Comparison of ENCODE assay signal across 8 cellular contexts in genomic region chr21:36699026-36699545, GRCh38. TPM values are rescaled to one million over a fixed set of nuclear protein-coding genes. Genes with fewer than 3 reads are reported as not detected.
DNase-seq lines count a peak whose midpoint lies in the region; ATAC-seq, FAIRE-seq and TF ChIP-seq lines count a peak whose summit lies in the region.
"Had no signal": no experiment of that assay in that cellular context is flagged by ENCODE, and none has a peak within 500 bp of the region (broad histone marks: within the 10 kb centered on the region; RNA-seq: fewer than 3 reads in every experiment).

Gene SIM2, plus strand, starts transcription at chr21:36699115. Its CDS starts 632 bp downstream, at chr21:36699747.

- no peak for ATAC-seq in GM21737 (IDR thresholded peaks at IDR 0.05; ENCODE audit: unreplicated experiment)

- H2AFZ ChIP-seq in H9 (ENCODE audit: low read length), result no peak within 1 kb of the TSS
- no peak within 1 kb of the TSS; the same call in 1 of the 2 replicates for H2AFZ ChIP-seq in H1 (ENCODE audit: low read length)
- peak within 1 kb of the TSS; percentile 77 for H2AFZ ChIP-seq in osteoblast (ENCODE audit: low read length)

- 0 out of 2 replicates have a peak, but pooled peaks cover 2% of the 10 kb centered on the region for H3K4me1 ChIP-seq in H9 (ENCODE audit: insufficient read depth, low read length)
- H3K4me1 ChIP-seq in H1 (replicated peaks in 1 of 4; ENCODE audit: control insufficient read depth in 3 of 4, insufficient read depth in 4 of 4, low read length in 3 of 4), result peaks cover 0 to 68% (median 38%) of the 10 kb centered on the region in 4 experiments; a peak in 6 of 7 replicates
- no peaks in the 10 kb centered on the region for H3K4me1 ChIP-seq in osteoblast (ENCODE audit: insufficient read depth, low read length)

- no peak within 1 kb of the TSS for H2BK120ac ChIP-seq in H9 (ENCODE audit: low read depth, low read length, poor library complexity, severe bottlenecking)
- H2BK120ac ChIP-seq in H1 (replicated peaks; ENCODE audit: low read depth, low read length), result no peak within 1 kb of the TSS

- H3K9ac ChIP-seq in H9 (ENCODE audit: extremely low read depth, insufficient read length, low read length) (no peak within 1 kb of the TSS), H1 (replicated peaks in 1 of 4; ENCODE audit: extremely low read depth in 1 of 4, low read depth in 3 of 4, low read length in 3 of 4) (no peak within 1 kb of the TSS; a peak in 1 of 7 replicates)

- TF ChIP-seq POLR2A in H1 (IDR thresholded peaks at IDR 0.05; ENCODE audit: control extremely low read depth in 1 of 2, low read depth in 2 of 2, low read length in 2 of 2), result no peak

- H3K9me3 ChIP-seq in H9 (ENCODE audit: control insufficient read depth, low read depth, low read length) (no peaks in the 10 kb centered on the region), H1 (ENCODE audit: insufficient read depth in 2 of 2, low read depth in 1 of 2, low read length in 1 of 2) (no peaks in the 10 kb centered on the region), osteoblast (ENCODE audit: low read depth, low read length) (no peaks in the 10 kb centered on the region)

- H2BK15ac ChIP-seq in H9 (ENCODE audit: low read depth, low read length) (no peak within 1 kb of the TSS), H1 (ENCODE audit: low read length) (no peak within 1 kb of the TSS)

- H3K14ac ChIP-seq in H9 (ENCODE audit: insufficient read depth, low read length) (no peak within 1 kb of the TSS; the same call in 1 of the 2 replicates), H1 (ENCODE audit: insufficient read length) (no peak within 1 kb of the TSS)

- TF ChIP-seq CTCF in H9 (conservative IDR thresholded peaks at IDR 0.05) (no peak), H1 (IDR thresholded peaks at IDR 0.05; ENCODE audit: control extremely low read depth in 1 of 3, insufficient read depth in 1 of 3, low read depth in 1 of 3, low read length in 3 of 3) (no peak), osteoblast (IDR thresholded peaks at IDR 0.05; ENCODE audit: extremely low read depth, low read depth, low read length) (no peak)

- no CpG with 5 or more reads among the region's 64 CpGs for WGBS in H9 (ENCODE audit: extremely low coverage, insufficient read length, low lambda C conversion rate)
- 3% methylated on average over 28 of the region's 64 CpGs; no CpG with 5 or more reads in 1 of the 2 experiments for WGBS in H1 (ENCODE audit: extremely low coverage in 1 of 2, insufficient coverage in 1 of 2, insufficient read length in 1 of 2, insufficient replicate concordance in 2 of 2, low coverage in 1 of 2, low lambda C conversion rate in 2 of 2, missing lambda C conversion rate in 1 of 2), 2 experiments

- no peak within 1 kb of the TSS for H3K27ac ChIP-seq in H9 (ENCODE audit: insufficient read length, low read depth, low read length)
- no peak within 1 kb of the TSS for H3K27ac ChIP-seq in H1 (ENCODE audit: low read depth, low read length)
- peak within 1 kb of the TSS; percentile 37 for H3K27ac ChIP-seq in osteoblast (ENCODE audit: low read depth, low read length)

- TF ChIP-seq RAD21 in H1 (IDR thresholded peaks at IDR 0.05 in 1 of 2, conservative IDR thresholded peaks at IDR 0.05 in 1 of 2; ENCODE audit: low read depth in 2 of 2, low read length in 2 of 2), result no peak

- H2BK5ac ChIP-seq in H9 (ENCODE audit: insufficient read length, low read length) (no peak within 1 kb of the TSS), H1 (ENCODE audit: low read depth, low read length) (no peak within 1 kb of the TSS; the same call in 1 of the 2 replicates)

- DNase-seq in H9, result peak; percentile 58
- peak; percentile 71 for DNase-seq in NCI-H2196 (lab: John Stamatoyannopoulos, UW; ENCODE audit: unreplicated experiment)
- DNase-seq in H1 (ENCODE audit: low read depth in 1 of 2, low spot score in 2 of 2), result no peak
- DNase-seq in osteoblast (ENCODE audit: insufficient read length, low spot score, missing footprints), result peak; percentile 95
- no peak for DNase-seq in activated CD4-positive, CD25-positive, alpha-beta regulatory T cell treated with anti-CD3 and anti-CD28 coated beads, Interleukin-2, amount 50 U/mL, for 72 hours
- DNase-seq in SK-N-DZ (ENCODE audit: low spot score), result no peak

- H4K5ac ChIP-seq in H9 (ENCODE audit: insufficient read length, low read depth, low read length) (no peak within 1 kb of the TSS), H1 (ENCODE audit: insufficient read length, low read depth, low read length) (no peak within 1 kb of the TSS)

- H3K79me2 ChIP-seq in H9 (ENCODE audit: insufficient read depth, low read length) (no peaks in the 10 kb centered on the region), H1 (ENCODE audit: control insufficient read depth in 1 of 2, insufficient read depth in 2 of 2, low read length in 2 of 2) (no peaks in the 10 kb centered on the region), osteoblast (ENCODE audit: insufficient read depth, low read length) (peaks cover 13% of the 10 kb centered on the region)

- H4K8ac ChIP-seq in H9 (replicated peaks; ENCODE audit: insufficient read length, low read depth, low read length) (no peak within 1 kb of the TSS), H1 (ENCODE audit: extremely low read depth, insufficient read depth, low read length) (peak within 1 kb of the TSS; percentile 26)

- H4K20me1 ChIP-seq in H9 (ENCODE audit: control insufficient read depth, insufficient read depth, insufficient read length), result no peaks in the 10 kb centered on the region
- H4K20me1 ChIP-seq in H1 (replicated peaks in 1 of 2; ENCODE audit: control insufficient read depth in 1 of 2, insufficient read depth in 2 of 2, low read length in 2 of 2), result peaks cover 28 to 30% of the 10 kb centered on the region in 2 experiments
- H4K20me1 ChIP-seq in osteoblast (ENCODE audit: insufficient read depth, low read length), result peaks cover 7% of the 10 kb centered on the region

- H3K9me3 Mint-ChIP-seq in H9, result peaks cover 0 to 10% of the 10 kb centered on the region in 2 experiments; a peak in 3 of 5 replicates

- H3K4me2 ChIP-seq in H9 (ENCODE audit: insufficient read depth, insufficient read length, low read length) (peak within 1 kb of the TSS; percentile 28), H1 (ENCODE audit: insufficient read depth in 1 of 2, low read depth in 2 of 2, low read length in 2 of 2) (peak within 1 kb of the TSS; percentile 58 to 76), osteoblast (ENCODE audit: insufficient read depth, low read length) (peak within 1 kb of the TSS; percentile 84)

- TF ChIP-seq EP300 in H1 (IDR thresholded peaks at IDR 0.05; ENCODE audit: borderline replicate concordance in 1 of 2, low read depth in 2 of 2, low read length in 2 of 2), result no peak

- peak within 1 kb of the TSS; percentile 39 to 71 for H3K4me3 Mint-ChIP-seq in H9

- H3K4ac ChIP-seq in H9 (ENCODE audit: low read depth, low read length) (no peak within 1 kb of the TSS), H1 (replicated peaks; ENCODE audit: insufficient read length, low read depth, low read length) (no peak within 1 kb of the TSS)

- H3K27me3 ChIP-seq in H9 (ENCODE audit: insufficient read depth, low read length) (peaks cover 98% of the 10 kb centered on the region), H1 (replicated peaks in 1 of 4; ENCODE audit: control insufficient read depth in 3 of 4, extremely low read depth in 1 of 4, insufficient read depth in 3 of 4, low read length in 3 of 4) (peaks cover 97 to 100% (median 100%) of the 10 kb centered on the region in 4 experiments), osteoblast (ENCODE audit: insufficient read depth, low read length) (peaks cover 28% of the 10 kb centered on the region)

- H3K79me1 ChIP-seq in H9 (ENCODE audit: insufficient read depth, low read depth, low read length, poor library complexity, severe bottlenecking), result no peaks in the 10 kb centered on the region
- no peaks in the 10 kb centered on the region; the same call in 1 of the 2 replicates for H3K79me1 ChIP-seq in H1 (ENCODE audit: low read depth, low read length)

- H3K36me3 ChIP-seq in H1 (ENCODE audit: control insufficient read depth in 2 of 4, insufficient read depth in 4 of 4, low read length in 3 of 4) (peaks cover 0 to 19% (median 0%) of the 10 kb centered on the region in 4 experiments; a peak in 1 of 8 replicates), osteoblast (ENCODE audit: insufficient read depth, low read length) (no peaks in the 10 kb centered on the region)

- POLR2A ChIA-PET in H1 (lab: Charles Lee; ENCODE audit: partially characterized antibody), result interaction anchor here (3.5 kb wide), 1 partner anchor 10 kb away, joined by 15 read pairs; no protein-coding TSS in a partner anchor

- H2AK5ac ChIP-seq in H9 (ENCODE audit: insufficient read length, low read length), result no peak within 1 kb of the TSS
- no peak within 1 kb of the TSS for H2AK5ac ChIP-seq in H1 (ENCODE audit: low read depth, low read length)

- H3T11ph ChIP-seq in H9 (ENCODE audit: low read length), result no peak within 1 kb of the TSS

- H2BK20ac ChIP-seq in H9 (ENCODE audit: low read depth, low read length, poor library complexity, severe bottlenecking) (no peak within 1 kb of the TSS), H1 (ENCODE audit: low read length) (no peak within 1 kb of the TSS)

- no peak within 1 kb of the TSS for H3K27ac Mint-ChIP-seq in H9

- H4K91ac ChIP-seq in H9 (ENCODE audit: insufficient read length, low read depth, low read length), result no peak within 1 kb of the TSS
- H4K91ac ChIP-seq in H1 (replicated peaks; ENCODE audit: insufficient read length, low read length), result no peak within 1 kb of the TSS

- H3K27me3 Mint-ChIP-seq in H9 (ENCODE audit: low read depth), result peaks cover 98% of the 10 kb centered on the region

- FAIRE-seq in H1 (lab: Jason Lieb, UNC), result no peak
- FAIRE-seq: TTC549 had no signal

- peak within 1 kb of the TSS; percentile 14 to 52 (median 32); a peak in 7 of 8 replicates for H3K4me3 ChIP-seq in H1 (ENCODE audit: extremely low read depth in 1 of 4, insufficient read depth in 2 of 4, low read depth in 3 of 4, low read length in 4 of 4)
- peak within 1 kb of the TSS; percentile 77 for H3K4me3 ChIP-seq in osteoblast (ENCODE audit: insufficient read depth, low read length)

- H3K23me2 ChIP-seq in H9 (ENCODE audit: insufficient read length, low read depth, low read length, poor library complexity, severe bottlenecking) (peaks cover 10% of the 10 kb centered on the region), H1 (ENCODE audit: low read depth, low read length) (peaks cover 7% of the 10 kb centered on the region; the same call in 1 of the 2 replicates)

- H2BK12ac ChIP-seq in H9 (ENCODE audit: insufficient read length, low read depth, low read length) (no peak within 1 kb of the TSS), H1 (ENCODE audit: low read depth, low read length) (peak within 1 kb of the TSS; percentile 92)

- H3K4me1 Mint-ChIP-seq in H9, result peaks cover 13 to 50% of the 10 kb centered on the region in 2 experiments

- H3K23ac ChIP-seq in H9 (ENCODE audit: insufficient read length, low read depth, low read length), result no peak within 1 kb of the TSS
- no peak within 1 kb of the TSS for H3K23ac ChIP-seq in H1 (ENCODE audit: insufficient read length)

- H3K18ac ChIP-seq in H9 (ENCODE audit: insufficient read length, low read depth, low read length), result no peak within 1 kb of the TSS
- peak within 1 kb of the TSS; percentile 71 for H3K18ac ChIP-seq in H1 (ENCODE audit: extremely low read depth, low read length)

- H3K56ac ChIP-seq in H9 (ENCODE audit: insufficient read length, low read depth, low read length) (no peak within 1 kb of the TSS), H1 (replicated peaks; ENCODE audit: insufficient read length, low read depth, low read length) (no peak within 1 kb of the TSS)

- peaks cover 0 to 2% (median 0%) of the 10 kb centered on the region in 3 experiments; a peak in 2 of 7 replicates for H3K36me3 Mint-ChIP-seq in H9 (ENCODE audit: insufficient read depth in 1 of 3, low read depth in 3 of 3)

- CTCF ChIA-PET in H1 (lab: Charles Lee; ENCODE audit: partially characterized antibody), result interaction anchor here (0.9 to 3.2 kb wide), 4 partner anchors 9 to 205 kb away, joined by 3 to 17 read pairs (median 4); no protein-coding TSS in a partner anchor

RNA-seq across cellular contexts. Expression of gene SIM2, which starts in this region (rescaled TPM):
- total RNA-seq in H9 (2021) (not detected in 2 replicates), osteoblast (2.7 and 3.6 TPM in 2 replicates)
- 0.26 and 0.34 TPM in 2 replicates for total RNA-seq in H1 (2021; fragmentation: NEBNext Ultra II Directional; extraction: Animal tissue kit (Norgen Biotek cat#: 25700))
- 0.05 and 0.16 TPM in 2 replicates for polyA plus RNA-seq in H1 (2011; rRNA removed)
- polyA plus RNA-seq in H1 (2011; cell fraction: cytosol; rRNA removed), result 0.08 TPM
- 0.24 TPM for polyA plus RNA-seq in H1 (2011; cell fraction: nucleus; rRNA removed)
- 0.08 to 0.37 TPM (median 0.19 TPM) in 4 replicates for polyA plus RNA-seq in H1 (2012, experiment 1 of 2)
- polyA plus RNA-seq in H1 (2012, experiment 2 of 2), result 0.05 TPM
- 0.14 TPM for polyA plus RNA-seq in H1 (2013, experiment 1 of 2)
- polyA plus RNA-seq in H1 (2013, experiment 2 of 2), result 0.11 TPM
- 0.05 and 0.13 TPM in 2 replicates for polyA minus RNA-seq in H1 (2011; rRNA and poly(A)+ RNA removed)
- polyA minus RNA-seq in H1 (2011; cell fraction: cytosol; rRNA and poly(A)+ RNA removed), result not detected
- polyA minus RNA-seq in H1 (2011; cell fraction: nucleus; rRNA and poly(A)+ RNA removed), result 0.70 TPM
- polyA plus RNA-seq in SK-N-DZ (2014; cell fraction: cytosol; rRNA removed), result not detected in 2 replicates
- not detected in 2 replicates for polyA plus RNA-seq in SK-N-DZ (2014; cell fraction: nucleus; rRNA removed)

Comparison
In these comparisons a context has a peak if more than half of its experiments do, and no peak if none do; other contexts are left out.
1. Peak in DNase-seq and H3K4me2 ChIP-seq in H9; RNA of the gene not detected or under 1 TPM.
2. DNase-seq: peak in NCI-H2196 (single experiment) and osteoblast (single experiment); none in H1 (0 of 2), activated CD4-positive, CD25-positive, alpha-beta regulatory T cell treated with anti-CD3 and anti-CD28 coated beads, Interleukin-2, amount 50 U/mL, for 72 hours (single experiment) and SK-N-DZ (single experiment).
3. H3K4me2 ChIP-seq: peak in every context shown above with its lines; median percentile 84 in osteoblast; 67 in H1; 28 in H9.